In the genomic region with DNA sequence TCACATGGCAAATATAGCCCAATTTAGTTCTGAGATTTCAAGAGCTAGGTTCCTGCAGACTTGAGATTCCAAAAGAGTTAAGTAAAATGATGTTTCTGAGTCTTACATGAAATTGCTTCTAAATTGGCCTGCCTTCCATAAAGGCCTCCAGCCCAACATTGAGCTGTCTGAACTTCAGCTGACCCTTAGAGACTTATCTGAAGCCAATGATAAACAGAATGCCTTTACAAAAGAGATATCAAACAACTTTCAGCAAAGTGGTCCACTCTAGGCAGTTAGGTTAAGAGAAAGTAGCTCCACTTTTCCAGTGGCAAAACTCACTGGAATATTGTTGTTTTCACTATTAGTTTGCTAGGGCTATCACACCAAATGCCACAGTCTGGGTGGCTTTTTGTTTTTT, we compare ENCODE assay signal across 4 cellular contexts.
TF ChIP-seq lines count a peak whose summit lies in the region.

No MANE protein-coding gene starts in this region.

TF ChIP-seq in SK-N-SH, 30 proteins besides CTCF, POLR2A, EP300 and RAD21 (continues in another document):
- TF ChIP-seq RCOR1 (IDR thresholded peaks at IDR 0.05; ENCODE audit: low read length) (no peak), GATA2 (CRISPR knock-in tag; IDR thresholded peaks at IDR 0.05) (no peak), FOXM1 (IDR thresholded peaks at IDR 0.05; ENCODE audit: low read depth) (no peak), YY1 (IDR thresholded peaks at IDR 0.05; ENCODE audit: low read depth) (no peak), GABPA (IDR thresholded peaks at IDR 0.05; ENCODE audit: low read depth) (no peak), CHD2 (IDR thresholded peaks at IDR 0.05; ENCODE audit: low read length, partially characterized antibody) (no peak), PBX3 (IDR thresholded peaks at IDR 0.05) (no peak), SMC3 (IDR thresholded peaks at IDR 0.05; ENCODE audit: low read depth, low read length) (no peak), NRF1 (IDR thresholded peaks at IDR 0.05; ENCODE audit: low read depth, low read length) (no peak), TEAD4 (IDR thresholded peaks at IDR 0.05; ENCODE audit: borderline replicate concordance, insufficient read depth) (no peak), EZH2phosphoT487 (IDR thresholded peaks at IDR 0.05; ENCODE audit: borderline replicate concordance, low read depth) (no peak), IRF3 (IDR thresholded peaks at IDR 0.05; ENCODE audit: low read depth, low read length) (no peak), SIN3A (IDR thresholded peaks at IDR 0.05; ENCODE audit: borderline replicate concordance, low read depth, low read length) (no peak)
- TF ChIP-seq, protein P1, sequence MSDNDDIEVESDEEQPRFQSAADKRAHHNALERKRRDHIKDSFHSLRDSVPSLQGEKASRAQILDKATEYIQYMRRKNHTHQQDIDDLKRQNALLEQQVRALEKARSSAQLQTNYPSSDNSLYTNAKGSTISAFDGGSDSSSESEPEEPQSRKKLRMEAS (IDR thresholded peaks at IDR 0.05; ENCODE audit: low read depth) = no peak

TF ChIP-seq in SK-N-SH treated with all-trans-retinoic acid at 6 μM for 48 hours, 23 proteins besides CTCF, POLR2A, EP300 and RAD21:
- no peak for TF ChIP-seq ZNF70 (CRISPR knock-in tag; IDR thresholded peaks at IDR 0.05)
- no peak for TF ChIP-seq TOX (CRISPR knock-in tag; IDR thresholded peaks at IDR 0.05; ENCODE audit: borderline replicate concordance)
- no peak for TF ChIP-seq CSDC2 (CRISPR knock-in tag; IDR thresholded peaks at IDR 0.05)
- no peak for TF ChIP-seq SNAI2 (CRISPR knock-in tag; IDR thresholded peaks at IDR 0.05)

TF ChIP-seq in K562, 482 proteins besides CTCF, POLR2A, EP300 and RAD21 (continues in another document):
- TF ChIP-seq NCOR1 (IDR thresholded peaks at IDR 0.05) = peak; percentile 51
- peak; percentile 56 for TF ChIP-seq TCF3 (CRISPR knock-in tag; IDR thresholded peaks at IDR 0.05)
- TF ChIP-seq LEF1 (IDR thresholded peaks at IDR 0.05) = peak; percentile 62
- no peak for TF ChIP-seq RBM15 (IDR thresholded peaks at IDR 0.05; ENCODE audit: insufficient read depth, low read length)
- TF ChIP-seq KDM1A (IDR thresholded peaks at IDR 0.05) = peak; percentile 8 to 34; a peak in 2 of 4 replicates
- peak; percentile 13; the same call in 1 of the 2 replicates for TF ChIP-seq TEAD4 (IDR thresholded peaks at IDR 0.05; ENCODE audit: low read length)
- TF ChIP-seq TEAD4 (CRISPR knock-in tag; IDR thresholded peaks at IDR 0.05; ENCODE audit: borderline replicate concordance) = no peak
- TF ChIP-seq ZBTB33 (CRISPR knock-in tag; IDR thresholded peaks at IDR 0.05) = no peak
- 0 out of 2 replicates have a peak, but pooled peaks have one; percentile 31 for TF ChIP-seq ZFX (CRISPR knock-in tag; IDR thresholded peaks at IDR 0.05)
- TF ChIP-seq CBFA2T3 (IDR thresholded peaks at IDR 0.05) = peak; percentile 73
- no peak for TF ChIP-seq CTBP1 (IDR thresholded peaks at IDR 0.05; ENCODE audit: borderline replicate concordance)
- no peak for TF ChIP-seq NBN (IDR thresholded peaks at IDR 0.05; ENCODE audit: low read depth)
- TF ChIP-seq NR2C2 (CRISPR knock-in tag; IDR thresholded peaks at IDR 0.05) = no peak
- TF ChIP-seq NR2C2 (tag; IDR thresholded peaks at IDR 0.05) = 0 out of 2 replicates have a peak, but pooled peaks have one; percentile 18
- TF ChIP-seq HCFC1 (IDR thresholded peaks at IDR 0.05; ENCODE audit: low read depth, low read length) = no peak
- TF ChIP-seq FOS (IDR thresholded peaks at IDR 0.05; ENCODE audit: extremely low read depth, insufficient read length) = no peak
- TF ChIP-seq, protein P2, sequence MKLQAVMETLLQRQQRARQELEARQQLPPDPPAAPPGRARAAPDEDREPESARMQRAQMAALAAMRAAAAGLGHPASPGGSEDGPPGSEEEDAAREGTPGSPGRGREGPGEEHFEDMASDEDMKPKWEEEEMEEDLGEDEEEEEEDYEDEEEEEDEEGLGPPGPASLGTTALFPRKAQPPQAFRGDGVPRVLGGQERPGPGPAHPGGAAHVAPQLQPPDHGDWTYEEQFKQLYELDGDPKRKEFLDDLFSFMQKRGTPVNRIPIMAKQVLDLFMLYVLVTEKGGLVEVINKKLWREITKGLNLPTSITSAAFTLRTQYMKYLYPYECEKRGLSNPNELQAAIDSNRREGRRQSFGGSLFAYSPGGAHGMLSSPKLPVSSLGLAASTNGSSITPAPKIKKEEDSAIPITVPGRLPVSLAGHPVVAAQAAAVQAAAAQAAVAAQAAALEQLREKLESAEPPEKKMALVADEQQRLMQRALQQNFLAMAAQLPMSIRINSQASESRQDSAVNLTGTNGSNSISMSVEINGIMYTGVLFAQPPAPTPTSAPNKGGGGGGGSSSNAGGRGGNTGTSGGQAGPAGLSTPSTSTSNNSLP (IDR thresholded peaks at IDR 0.05; ENCODE audit: borderline replicate concordance, low read depth, low read length) = 0 out of 2 replicates have a peak, but pooled peaks have one; percentile 23
- no peak for TF ChIP-seq PHB (CRISPR knock-in tag; IDR thresholded peaks at IDR 0.05)
- TF ChIP-seq, protein P3, sequence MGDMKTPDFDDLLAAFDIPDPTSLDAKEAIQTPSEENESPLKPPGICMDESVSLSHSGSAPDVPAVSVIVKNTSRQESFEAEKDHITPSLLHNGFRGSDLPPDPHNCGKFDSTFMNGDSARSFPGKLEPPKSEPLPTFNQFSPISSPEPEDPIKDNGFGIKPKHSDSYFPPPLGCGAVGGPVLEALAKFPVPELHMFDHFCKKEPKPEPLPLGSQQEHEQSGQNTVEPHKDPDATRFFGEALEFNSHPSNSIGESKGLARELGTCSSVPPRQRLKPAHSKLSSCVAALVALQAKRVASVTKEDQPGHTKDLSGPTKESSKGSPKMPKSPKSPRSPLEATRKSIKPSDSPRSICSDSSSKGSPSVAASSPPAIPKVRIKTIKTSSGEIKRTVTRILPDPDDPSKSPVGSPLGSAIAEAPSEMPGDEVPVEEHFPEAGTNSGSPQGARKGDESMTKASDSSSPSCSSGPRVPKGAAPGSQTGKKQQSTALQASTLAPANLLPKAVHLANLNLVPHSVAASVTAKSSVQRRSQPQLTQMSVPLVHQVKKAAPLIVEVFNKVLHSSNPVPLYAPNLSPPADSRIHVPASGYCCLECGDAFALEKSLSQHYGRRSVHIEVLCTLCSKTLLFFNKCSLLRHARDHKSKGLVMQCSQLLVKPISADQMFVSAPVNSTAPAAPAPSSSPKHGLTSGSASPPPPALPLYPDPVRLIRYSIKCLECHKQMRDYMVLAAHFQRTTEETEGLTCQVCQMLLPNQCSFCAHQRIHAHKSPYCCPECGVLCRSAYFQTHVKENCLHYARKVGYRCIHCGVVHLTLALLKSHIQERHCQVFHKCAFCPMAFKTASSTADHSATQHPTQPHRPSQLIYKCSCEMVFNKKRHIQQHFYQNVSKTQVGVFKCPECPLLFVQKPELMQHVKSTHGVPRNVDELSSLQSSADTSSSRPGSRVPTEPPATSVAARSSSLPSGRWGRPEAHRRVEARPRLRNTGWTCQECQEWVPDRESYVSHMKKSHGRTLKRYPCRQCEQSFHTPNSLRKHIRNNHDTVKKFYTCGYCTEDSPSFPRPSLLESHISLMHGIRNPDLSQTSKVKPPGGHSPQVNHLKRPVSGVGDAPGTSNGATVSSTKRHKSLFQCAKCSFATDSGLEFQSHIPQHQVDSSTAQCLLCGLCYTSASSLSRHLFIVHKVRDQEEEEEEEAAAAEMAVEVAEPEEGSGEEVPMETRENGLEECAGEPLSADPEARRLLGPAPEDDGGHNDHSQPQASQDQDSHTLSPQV (IDR thresholded peaks at IDR 0.05) = peak; percentile 44; the same call in 1 of the 2 replicates
- TF ChIP-seq ARID1B (IDR thresholded peaks at IDR 0.05) = peak; percentile 68
- TF ChIP-seq GATAD2B (IDR thresholded peaks at IDR 0.05; ENCODE audit: borderline replicate concordance) = 0 out of 2 replicates have a peak, but pooled peaks have one; percentile 28

TF ChIP-seq in WTC11, 78 proteins besides CTCF, POLR2A, EP300 and RAD21:
- no peak for TF ChIP-seq ZBTB21 (CRISPR knock-in tag; IDR thresholded peaks at IDR 0.05; ENCODE audit: borderline replicate concordance)
- TF ChIP-seq, protein P4, sequence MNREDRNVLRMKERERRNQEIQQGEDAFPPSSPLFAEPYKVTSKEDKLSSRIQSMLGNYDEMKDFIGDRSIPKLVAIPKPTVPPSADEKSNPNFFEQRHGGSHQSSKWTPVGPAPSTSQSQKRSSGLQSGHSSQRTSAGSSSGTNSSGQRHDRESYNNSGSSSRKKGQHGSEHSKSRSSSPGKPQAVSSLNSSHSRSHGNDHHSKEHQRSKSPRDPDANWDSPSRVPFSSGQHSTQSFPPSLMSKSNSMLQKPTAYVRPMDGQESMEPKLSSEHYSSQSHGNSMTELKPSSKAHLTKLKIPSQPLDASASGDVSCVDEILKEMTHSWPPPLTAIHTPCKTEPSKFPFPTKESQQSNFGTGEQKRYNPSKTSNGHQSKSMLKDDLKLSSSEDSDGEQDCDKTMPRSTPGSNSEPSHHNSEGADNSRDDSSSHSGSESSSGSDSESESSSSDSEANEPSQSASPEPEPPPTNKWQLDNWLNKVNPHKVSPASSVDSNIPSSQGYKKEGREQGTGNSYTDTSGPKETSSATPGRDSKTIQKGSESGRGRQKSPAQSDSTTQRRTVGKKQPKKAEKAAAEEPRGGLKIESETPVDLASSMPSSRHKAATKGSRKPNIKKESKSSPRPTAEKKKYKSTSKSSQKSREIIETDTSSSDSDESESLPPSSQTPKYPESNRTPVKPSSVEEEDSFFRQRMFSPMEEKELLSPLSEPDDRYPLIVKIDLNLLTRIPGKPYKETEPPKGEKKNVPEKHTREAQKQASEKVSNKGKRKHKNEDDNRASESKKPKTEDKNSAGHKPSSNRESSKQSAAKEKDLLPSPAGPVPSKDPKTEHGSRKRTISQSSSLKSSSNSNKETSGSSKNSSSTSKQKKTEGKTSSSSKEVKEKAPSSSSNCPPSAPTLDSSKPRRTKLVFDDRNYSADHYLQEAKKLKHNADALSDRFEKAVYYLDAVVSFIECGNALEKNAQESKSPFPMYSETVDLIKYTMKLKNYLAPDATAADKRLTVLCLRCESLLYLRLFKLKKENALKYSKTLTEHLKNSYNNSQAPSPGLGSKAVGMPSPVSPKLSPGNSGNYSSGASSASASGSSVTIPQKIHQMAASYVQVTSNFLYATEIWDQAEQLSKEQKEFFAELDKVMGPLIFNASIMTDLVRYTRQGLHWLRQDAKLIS (CRISPR knock-in tag; IDR thresholded peaks at IDR 0.05; ENCODE audit: borderline replicate concordance) = no peak
- TF ChIP-seq PRRX2 (CRISPR knock-in tag; IDR thresholded peaks at IDR 0.05) = no peak
- TF ChIP-seq, protein P5, sequence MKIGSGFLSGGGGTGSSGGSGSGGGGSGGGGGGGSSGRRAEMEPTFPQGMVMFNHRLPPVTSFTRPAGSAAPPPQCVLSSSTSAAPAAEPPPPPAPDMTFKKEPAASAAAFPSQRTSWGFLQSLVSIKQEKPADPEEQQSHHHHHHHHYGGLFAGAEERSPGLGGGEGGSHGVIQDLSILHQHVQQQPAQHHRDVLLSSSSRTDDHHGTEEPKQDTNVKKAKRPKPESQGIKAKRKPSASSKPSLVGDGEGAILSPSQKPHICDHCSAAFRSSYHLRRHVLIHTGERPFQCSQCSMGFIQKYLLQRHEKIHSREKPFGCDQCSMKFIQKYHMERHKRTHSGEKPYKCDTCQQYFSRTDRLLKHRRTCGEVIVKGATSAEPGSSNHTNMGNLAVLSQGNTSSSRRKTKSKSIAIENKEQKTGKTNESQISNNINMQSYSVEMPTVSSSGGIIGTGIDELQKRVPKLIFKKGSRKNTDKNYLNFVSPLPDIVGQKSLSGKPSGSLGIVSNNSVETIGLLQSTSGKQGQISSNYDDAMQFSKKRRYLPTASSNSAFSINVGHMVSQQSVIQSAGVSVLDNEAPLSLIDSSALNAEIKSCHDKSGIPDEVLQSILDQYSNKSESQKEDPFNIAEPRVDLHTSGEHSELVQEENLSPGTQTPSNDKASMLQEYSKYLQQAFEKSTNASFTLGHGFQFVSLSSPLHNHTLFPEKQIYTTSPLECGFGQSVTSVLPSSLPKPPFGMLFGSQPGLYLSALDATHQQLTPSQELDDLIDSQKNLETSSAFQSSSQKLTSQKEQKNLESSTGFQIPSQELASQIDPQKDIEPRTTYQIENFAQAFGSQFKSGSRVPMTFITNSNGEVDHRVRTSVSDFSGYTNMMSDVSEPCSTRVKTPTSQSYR (CRISPR knock-in tag; IDR thresholded peaks at IDR 0.05) = no peak
- TF ChIP-seq TCF7 (CRISPR knock-in tag; IDR thresholded peaks at IDR 0.05; ENCODE audit: low read depth) = no peak
- TF ChIP-seq TEAD1 (CRISPR knock-in tag; IDR thresholded peaks at IDR 0.05) = no peak
- TF ChIP-seq NR2C2 (CRISPR knock-in tag; IDR thresholded peaks at IDR 0.05) = no peak
- no peak for TF ChIP-seq USF2 (CRISPR knock-in tag; IDR thresholded peaks at IDR 0.05)
- no peak for TF ChIP-seq CBFB (CRISPR knock-in tag; IDR thresholded peaks at IDR 0.05; ENCODE audit: low read depth)
- no peak for TF ChIP-seq ZNF232 (CRISPR knock-in tag; IDR thresholded peaks at IDR 0.05)
